In the genomic region with DNA sequence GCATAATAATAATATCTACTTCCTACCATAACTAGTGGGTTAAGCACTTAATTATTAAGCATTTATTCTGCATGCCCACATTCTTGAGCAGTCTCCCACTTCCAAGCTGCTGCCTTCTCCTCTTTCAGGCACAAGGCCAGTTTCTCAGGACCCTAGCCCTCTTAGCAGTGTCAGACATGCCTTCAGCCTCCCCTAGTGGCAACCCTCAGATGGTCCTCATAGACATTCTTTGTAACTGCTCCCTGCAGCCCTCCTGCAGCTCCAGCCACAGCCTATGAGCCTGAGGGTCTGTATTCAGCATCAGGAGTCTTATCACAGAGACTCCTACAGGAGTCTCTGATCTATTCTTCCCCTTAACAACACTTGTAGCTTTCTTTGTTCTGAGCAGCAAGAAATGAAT, we compare ENCODE assay signal across 14 cellular contexts. TPM values are rescaled to one million over a fixed set of nuclear protein-coding genes. Genes with fewer than 3 reads are reported as not detected.
A peak's percentile ranks its signal among the peaks of the same experiment; 100 is the strongest.
DNase-seq lines count a peak whose midpoint lies in the region; ATAC-seq, FAIRE-seq and TF ChIP-seq lines count a peak whose summit lies in the region.
"Had no signal": no experiment of that assay in that cellular context is flagged by ENCODE, and none has a peak within 500 bp of the region (broad histone marks: within the 10 kb centered on the region; RNA-seq: fewer than 3 reads in every experiment).

No MANE protein-coding gene starts in this region.

- FAIRE-seq in bronchial epithelial cell (lab: Jason Lieb, UNC) = no peak

- peaks cover 14% of the 10 kb centered on the region for H3K4me1 ChIP-seq in CD4-positive, alpha-beta memory T cell (ENCODE audit: insufficient read depth, low read length)
- H3K4me1 ChIP-seq: SJSA1 had no signal

- intact Hi-C loops in CD4-positive, alpha-beta memory T cell (cut with micrococcal nuclease) = no loop called here

- TF ChIP-seq CTCF in GM06990 (IDR thresholded peaks at IDR 0.05; ENCODE audit: insufficient read depth, low read length, poor library complexity, severe bottlenecking) (peak; percentile 11), bronchial epithelial cell (IDR thresholded peaks at IDR 0.05; ENCODE audit: insufficient read depth, low read length, severe bottlenecking) (peak; percentile 11), nephron progenitor cell (IDR thresholded peaks at IDR 0.05) (peak; percentile 63)

- peaks cover 15% of the 10 kb centered on the region for H3K4me1 Mint-ChIP-seq in nephron progenitor cell
- peaks cover 7 to 29% (median 16%) of the 10 kb centered on the region in 4 donors for H3K4me1 Mint-ChIP-seq in CD4-positive, alpha-beta memory T cell

- no peaks in the 10 kb centered on the region for H3K9me3 Mint-ChIP-seq in nephron progenitor cell
- H3K9me3 Mint-ChIP-seq in CD4-positive, alpha-beta memory T cell = no peaks in the 10 kb centered on the region
- H3K9me3 Mint-ChIP-seq: activated T-helper 1 cell treated with anti-CD3 and anti-CD28 coated beads, Interleukin-12 subunit alpha, Interleukin-12 subunit beta, Interleukin-2, Interleukin-4 antibody, amounts not matched to agents 30 ng/mL and 10 ng/mL and 1 ng/mL, durations not matched to agents 14 hours and 24 hours and 36 hours had no signal

- peaks cover 33% of the 10 kb centered on the region for H3K27me3 Mint-ChIP-seq in nephron progenitor cell (ENCODE audit: low read depth, poor library complexity)
- peaks cover 9 to 15% of the 10 kb centered on the region in 2 donors for H3K27me3 Mint-ChIP-seq in CD4-positive, alpha-beta memory T cell

- H3K9me3 ChIP-seq in CD4-positive, alpha-beta memory T cell (ENCODE audit: control insufficient read depth in 1 of 2, low read length in 2 of 2) = no peaks in the 10 kb centered on the region
- H3K9me3 ChIP-seq: MG63, SJSA1 had no signal

- ATAC-seq in HG03571 (IDR thresholded peaks at IDR 0.05; ENCODE audit: unreplicated experiment) (no peak), HG02973 (IDR thresholded peaks at IDR 0.05; ENCODE audit: unreplicated experiment) (no peak)

- peak overlapping the region; percentile 25 for H3K27ac Mint-ChIP-seq in nephron progenitor cell
- H3K27ac Mint-ChIP-seq in CD4-positive, alpha-beta memory T cell = no peak overlapping the region
- H3K27ac Mint-ChIP-seq: activated T-helper 1 cell treated with anti-CD3 and anti-CD28 coated beads, Interleukin-12 subunit alpha, Interleukin-12 subunit beta, Interleukin-2, Interleukin-4 antibody, amounts not matched to agents 30 ng/mL and 10 ng/mL and 1 ng/mL, durations not matched to agents 14 hours and 24 hours and 36 hours had no signal

- H3K36me3 Mint-ChIP-seq in nephron progenitor cell (ENCODE audit: low read depth) = no peaks in the 10 kb centered on the region
- no peaks in the 10 kb centered on the region for H3K36me3 Mint-ChIP-seq in CD4-positive, alpha-beta memory T cell

- H3K27me3 ChIP-seq in GM06990 (replicated peaks; ENCODE audit: control insufficient read depth, insufficient read depth, low read length) (peaks cover 3% of the 10 kb centered on the region; the same call in 1 of the 2 replicates), bronchial epithelial cell (ENCODE audit: control insufficient read depth, insufficient read depth, low read length) (no peaks in the 10 kb centered on the region)
- H3K27me3 ChIP-seq in CD4-positive, alpha-beta memory T cell (ENCODE audit: insufficient read depth, low read length) = no peaks in the 10 kb centered on the region
- H3K27me3 ChIP-seq: MG63 had no signal

- CTCF ChIA-PET in CD4-positive, alpha-beta memory T cell (lab: Charles Lee; ENCODE audit: partially characterized antibody) = interaction anchor here (1.2 to 2.4 kb wide), 5 partner anchors 9 to 322 kb away, joined by 4 to 13 read pairs (median 8); no protein-coding TSS in a partner anchor

- H3K4me3 ChIP-seq in GM06990 (replicated peaks; ENCODE audit: low read depth, low read length) (no peak overlapping the region), bronchial epithelial cell (ENCODE audit: low read depth, low read length) (no peak overlapping the region)
- no peak overlapping the region for H3K4me3 ChIP-seq in CD4-positive, alpha-beta memory T cell (ENCODE audit: low read length in 2 of 2)
- H3K4me3 ChIP-seq: MG63, SJSA1 had no signal

- H3K36me3 ChIP-seq in GM06990 (ENCODE audit: control insufficient read depth, insufficient read depth, low read length) = no peaks in the 10 kb centered on the region
- H3K36me3 ChIP-seq in bronchial epithelial cell (ENCODE audit: control insufficient read depth, insufficient read depth, low read length) = no peaks in the 10 kb centered on the region
- H3K36me3 ChIP-seq in CD4-positive, alpha-beta memory T cell (ENCODE audit: insufficient read depth, low read length) = no peaks in the 10 kb centered on the region
- H3K36me3 ChIP-seq: MG63, SJSA1 had no signal

- H3K4me3 Mint-ChIP-seq in nephron progenitor cell = no peak overlapping the region
- no peak overlapping the region for H3K4me3 Mint-ChIP-seq in CD4-positive, alpha-beta memory T cell
- H3K4me3 Mint-ChIP-seq: activated T-helper 1 cell treated with anti-CD3 and anti-CD28 coated beads, Interleukin-12 subunit alpha, Interleukin-12 subunit beta, Interleukin-2, Interleukin-4 antibody, amounts not matched to agents 30 ng/mL and 10 ng/mL and 1 ng/mL, durations not matched to agents 14 hours and 24 hours and 36 hours had no signal

- POLR2A ChIA-PET in CD4-positive, alpha-beta memory T cell (lab: Charles Lee; ENCODE audit: partially characterized antibody) = no interaction called here

- H3K27ac ChIP-seq in CD4-positive, alpha-beta memory T cell (ENCODE audit: low read depth, low read length) = no peak overlapping the region
- H3K27ac ChIP-seq: epithelial cell of prostate, HL-60, SJSA1 had no signal

- no peak for DNase-seq in GM06990 (ENCODE audit: extremely low read depth, insufficient read length)
- DNase-seq in Kasumi-1 (lab: John Stamatoyannopoulos, UW) = peak; percentile 3 to 11
- DNase-seq in bronchial epithelial cell (ENCODE audit: low read depth) = no peak
- DNase-seq in nephron progenitor cell = peak; percentile 51
- no peak for DNase-seq in CD4-positive, alpha-beta memory T cell
- DNase-seq: activated CD4-positive, alpha-beta T cell treated with anti-CD3 and anti-CD28 coated beads for 4 hours; MG63; NCI-H524 treated with DMSO at 0.1 percent for 48 hours had no signal

RNA-seq across cellular contexts. Expression of gene IL9, which starts 3.8 kb away (rescaled TPM):
- not detected in 2 replicates for total RNA-seq in bronchial epithelial cell
- total RNA-seq in CD4-positive, alpha-beta memory T cell = not detected
- not detected for polyA plus RNA-seq in CD4-positive, alpha-beta memory T cell
- total RNA-seq: SJSA1 had no signal

RNA-seq across cellular contexts. Expression of gene SLC25A48, which starts 57.3 kb away (rescaled TPM):
- not detected in 2 replicates for total RNA-seq in bronchial epithelial cell
- total RNA-seq in CD4-positive, alpha-beta memory T cell = not detected
- not detected for polyA plus RNA-seq in CD4-positive, alpha-beta memory T cell
- total RNA-seq: activated T-helper 1 cell treated with anti-CD3 and anti-CD28 coated beads, Interleukin-12 subunit alpha, Interleukin-12 subunit beta, Interleukin-2, Interleukin-4 antibody, amounts not matched to agents 30 ng/mL and 10 ng/mL and 1 ng/mL, durations not matched to agents 14 hours and 24 hours and 36 hours; SJSA1 had no signal

Comparison
In these comparisons a context has a peak if more than half of its experiments do, and no peak if none do; other contexts are left out.
1. DNase-seq: peak in Kasumi-1 (2 of 2) and nephron progenitor cell (single experiment); none in GM06990 (single experiment), bronchial epithelial cell (single experiment) and CD4-positive, alpha-beta memory T cell (0 of 5).
2. CTCF ChIP-seq: peak in every context shown above with its lines; median percentile 63 in nephron progenitor cell; 11 in GM06990; 11 in bronchial epithelial cell.